ENCODE assay signal across 1 cellular context in the genomic region with DNA sequence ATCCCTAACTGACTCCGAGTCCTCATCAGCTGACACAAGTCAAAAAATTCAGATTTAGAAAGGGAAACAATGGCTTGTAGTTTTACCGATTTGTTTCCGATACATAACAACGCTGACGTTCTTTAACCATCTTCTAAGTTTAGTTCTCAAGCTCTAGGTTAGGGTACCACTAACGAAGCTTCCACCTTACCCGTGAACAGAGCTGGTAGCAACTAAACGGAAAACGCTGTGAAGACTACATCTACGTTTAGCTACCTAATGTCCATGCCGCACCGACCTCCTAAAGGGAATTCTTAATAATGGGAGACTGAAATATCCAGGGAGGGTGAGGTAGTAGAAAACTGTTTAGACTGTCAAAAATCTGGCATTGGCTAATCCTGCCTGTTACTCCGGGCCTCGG.
A peak's percentile ranks its signal among the peaks of the same experiment; 100 is the strongest.
TF ChIP-seq lines count a peak whose summit lies in the region.

No MANE protein-coding gene starts in this region.

TF ChIP-seq in K562, 482 proteins besides CTCF, POLR2A, EP300 and RAD21:
- TF ChIP-seq, protein P1, sequence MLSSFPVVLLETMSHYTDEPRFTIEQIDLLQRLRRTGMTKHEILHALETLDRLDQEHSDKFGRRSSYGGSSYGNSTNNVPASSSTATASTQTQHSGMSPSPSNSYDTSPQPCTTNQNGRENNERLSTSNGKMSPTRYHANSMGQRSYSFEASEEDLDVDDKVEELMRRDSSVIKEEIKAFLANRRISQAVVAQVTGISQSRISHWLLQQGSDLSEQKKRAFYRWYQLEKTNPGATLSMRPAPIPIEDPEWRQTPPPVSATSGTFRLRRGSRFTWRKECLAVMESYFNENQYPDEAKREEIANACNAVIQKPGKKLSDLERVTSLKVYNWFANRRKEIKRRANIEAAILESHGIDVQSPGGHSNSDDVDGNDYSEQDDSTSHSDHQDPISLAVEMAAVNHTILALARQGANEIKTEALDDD (IDR thresholded peaks at IDR 0.05), result peak; percentile 61; the same call in 1 of the 2 replicates
- TF ChIP-seq ZNF232 (CRISPR knock-in tag; IDR thresholded peaks at IDR 0.05) (peak; percentile 74; the same call in 1 of the 2 replicates), ARHGAP35 (IDR thresholded peaks at IDR 0.05; ENCODE audit: partially characterized antibody) (no peak), HNRNPLL (IDR thresholded peaks at IDR 0.05; ENCODE audit: low read depth, low read length, poor library complexity, severe bottlenecking) (no peak)
